3 cellular contexts compared by ENCODE assay signal in the genomic region with DNA sequence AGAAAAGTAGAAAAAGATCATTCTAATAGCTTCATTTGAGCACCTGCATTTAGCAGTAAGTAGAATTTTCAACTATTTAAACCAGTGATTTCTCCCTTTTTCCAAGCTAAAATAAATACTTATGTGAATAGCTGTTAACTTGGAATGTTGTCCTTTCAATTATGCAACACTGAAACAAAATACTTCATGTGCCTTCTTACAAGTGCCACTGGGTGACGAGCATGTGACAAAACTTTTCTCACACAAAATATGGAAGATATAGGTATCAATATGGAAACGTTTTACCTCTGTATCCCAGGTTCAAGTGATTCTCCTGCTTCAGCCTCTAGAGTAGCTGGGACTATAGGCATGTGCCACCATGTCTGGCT.
"Had no signal": no experiment of that assay in that cellular context is flagged by ENCODE, and none has a peak within 500 bp of the region (broad histone marks: within the 10 kb centered on the region; RNA-seq: fewer than 3 reads in every experiment).

No MANE protein-coding gene starts in this region.

- DNase-seq: GDM1, GF-D8 had no signal

- ATAC-seq: GM12878 had no signal

- H3K4me3 ChIP-seq: GM12878 had no signal
